Comparison of ENCODE assay signal across 1 cellular context in genomic region chr1:58601921-58602320, GRCh38. TPM values are rescaled to one million over a fixed set of nuclear protein-coding genes. Genes with fewer than 3 reads are reported as not detected.
"Had no signal": no experiment of that assay in that cellular context is flagged by ENCODE, and none has a peak within 500 bp of the region (broad histone marks: within the 10 kb centered on the region; RNA-seq: fewer than 3 reads in every experiment).

No MANE protein-coding gene starts in this region.

RNA-seq across cellular contexts. Expression of gene TACSTD2, which starts 24.9 kb away (rescaled TPM):
- total RNA-seq: G401 had no signal
